Comparison of ENCODE assay signal across 8 cellular contexts in genomic region chr3:168511428-168512014, GRCh38.
DNase-seq lines count a peak whose midpoint lies in the region; ATAC-seq and TF ChIP-seq lines count a peak whose summit lies in the region.

No MANE protein-coding gene starts in this region.

- ATAC-seq in left lobe of liver: peak; percentile 82
- ATAC-seq in GM21786 (IDR thresholded peaks at IDR 0.05; ENCODE audit: unreplicated experiment): no peak

- H3K27me3 ChIP-seq in HAP-1 (ENCODE audit: low read depth): no peaks in the 10 kb centered on the region

- H3K36me3 Mint-ChIP-seq in activated T-cell treated with anti-CD3 and anti-CD28 coated beads, Interleukin-2, amount 50 U/mL, for 24 hours (ENCODE audit: low read depth): no peaks in the 10 kb centered on the region

- in situ Hi-C loops in HAP-1 (cut with MboI; ENCODE audit: low sequenced_read_pairs): loop anchor here (25.0 kb wide), 1 partner anchor 351 kb away; no protein-coding TSS in a partner anchor

- H3K36me3 ChIP-seq in HAP-1 (replicated peaks): no peaks in the 10 kb centered on the region

- DNase-seq in COR-L47 (lab: John Stamatoyannopoulos, UW) (peak; percentile 13), HAP-1 (ENCODE audit: low spot score in 2 of 2) (peak; percentile 14 to 71), left lobe of liver (ENCODE audit: low spot score) (no peak), T-helper 9 cell (no peak), NCI-H2171 treated with DMSO at 0.1 percent for 48 hours (lab: John Stamatoyannopoulos, UW) (no peak)
- no peak for DNase-seq in activated T-cell treated with anti-CD3 and anti-CD28 coated beads, Interleukin-2, amount 50 U/mL, for 24 hours

- H3K27ac Mint-ChIP-seq in activated T-cell treated with anti-CD3 and anti-CD28 coated beads, Interleukin-2, amount 50 U/mL, for 24 hours: no peak overlapping the region

- H3K27me3 Mint-ChIP-seq in activated T-cell treated with anti-CD3 and anti-CD28 coated beads, Interleukin-2, amount 50 U/mL, for 24 hours: no peaks in the 10 kb centered on the region

- no peak overlapping the region for H3K4me3 Mint-ChIP-seq in activated T-cell treated with anti-CD3 and anti-CD28 coated beads, Interleukin-2, amount 50 U/mL, for 24 hours

- H3K9me3 ChIP-seq in HAP-1: no peaks in the 10 kb centered on the region

- TF ChIP-seq CTCF in WI38 (IDR thresholded peaks at IDR 0.05; ENCODE audit: low read depth, low read length): 0 out of 2 replicates have a peak, but pooled peaks have one; percentile 9

- H3K4me1 ChIP-seq in HAP-1: peaks cover 48% of the 10 kb centered on the region

- no peaks in the 10 kb centered on the region for H3K9me3 Mint-ChIP-seq in activated T-cell treated with anti-CD3 and anti-CD28 coated beads, Interleukin-2, amount 50 U/mL, for 24 hours

- H3K4me3 ChIP-seq in HAP-1: no peak overlapping the region
- H3K4me3 ChIP-seq in WI38 (ENCODE audit: low read depth, low read length): no peak overlapping the region

- H3K4me1 Mint-ChIP-seq in activated T-cell treated with anti-CD3 and anti-CD28 coated beads, Interleukin-2, amount 50 U/mL, for 24 hours (ENCODE audit: low read depth): no peaks in the 10 kb centered on the region

Comparison
In these comparisons a context has a peak if more than half of its experiments do, and no peak if none do; other contexts are left out.
1. DNase-seq: peak in COR-L47 (single experiment) and HAP-1 (2 of 2); none in left lobe of liver (single experiment), activated T-cell treated with anti-CD3 and anti-CD28 coated beads, Interleukin-2, amount 50 U/mL, for 24 hours (single experiment), T-helper 9 cell (single experiment) and NCI-H2171 treated with DMSO at 0.1 percent for 48 hours (single experiment).